ENCODE assay signal across 1 cellular context in the genomic region with DNA sequence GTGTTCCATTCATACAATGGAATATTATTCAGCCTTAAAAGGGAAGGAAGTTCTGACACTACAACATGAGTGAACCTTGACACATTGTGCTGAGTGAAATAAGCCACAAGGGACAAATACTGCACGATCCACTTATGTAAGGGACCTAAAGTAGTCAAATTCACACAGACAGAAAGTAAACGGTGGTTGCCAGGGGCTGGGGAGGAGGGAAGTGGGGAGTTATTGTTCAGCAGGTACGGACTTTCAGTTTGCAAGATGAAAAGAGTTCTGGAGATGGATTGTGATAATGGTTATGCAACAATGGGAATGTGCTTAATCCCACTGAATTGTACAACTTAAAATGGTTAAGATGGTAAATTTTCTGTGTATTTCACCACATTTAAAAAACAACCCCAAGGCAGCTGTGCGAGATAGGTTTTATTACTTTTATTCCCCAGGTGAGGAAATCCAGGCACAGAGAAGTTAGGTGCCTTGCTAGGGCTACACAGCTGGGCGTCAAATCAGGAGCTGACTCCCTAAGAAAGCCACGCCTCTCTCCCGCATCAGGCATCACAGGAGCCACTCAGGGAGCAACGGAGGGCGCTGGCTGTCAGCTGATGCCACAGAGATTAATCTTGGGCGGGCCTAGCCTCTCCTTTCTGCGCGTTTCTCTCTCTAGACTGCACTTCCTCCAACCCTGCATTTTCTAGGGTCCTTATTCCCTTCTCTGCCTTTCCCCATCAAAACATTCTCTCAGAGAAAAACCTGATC.
TF ChIP-seq lines count a peak whose summit lies in the region.

No MANE protein-coding gene starts in this region.

TF ChIP-seq in HepG2, 621 proteins besides CTCF, POLR2A, EP300 and RAD21 (continued from another document):
- TF ChIP-seq FOXP4 (CRISPR knock-in tag; IDR thresholded peaks at IDR 0.05) (peak; percentile 44; the same call in 1 of the 2 replicates), MEIS1 (CRISPR knock-in tag; IDR thresholded peaks at IDR 0.05; ENCODE audit: borderline replicate concordance) (0 out of 2 replicates have a peak, but pooled peaks have one; percentile 61), ZNF598 (CRISPR knock-in tag; IDR thresholded peaks at IDR 0.05; ENCODE audit: borderline replicate concordance) (no peak), ZNF761 (CRISPR knock-in tag; conservative IDR thresholded peaks at IDR 0.05) (no peak), ZNF558 (CRISPR knock-in tag; IDR thresholded peaks at IDR 0.05; ENCODE audit: borderline replicate concordance) (no peak), ZSCAN25 (CRISPR knock-in tag; IDR thresholded peaks at IDR 0.05) (0 out of 2 replicates have a peak, but pooled peaks have one; percentile 47), ZNF3 (CRISPR knock-in tag; IDR thresholded peaks at IDR 0.05) (no peak), SKIL (CRISPR knock-in tag; IDR thresholded peaks at IDR 0.05; ENCODE audit: borderline replicate concordance) (peak; percentile 56), ZNF124 (CRISPR knock-in tag; IDR thresholded peaks at IDR 0.05) (0 out of 2 replicates have a peak, but pooled peaks have one; percentile 21), RBM22 (optimal IDR thresholded peaks at IDR 0.05; ENCODE audit: low read length) (no peak), GATAD2A (CRISPR knock-in tag; IDR thresholded peaks at IDR 0.05) (peak; percentile 54; the same call in 1 of the 2 replicates), E2F2 (CRISPR knock-in tag; IDR thresholded peaks at IDR 0.05; ENCODE audit: borderline replicate concordance) (no peak), MEIS2 (CRISPR knock-in tag; IDR thresholded peaks at IDR 0.05) (no peak), SNAPC5 (CRISPR knock-in tag; IDR thresholded peaks at IDR 0.05; ENCODE audit: borderline replicate concordance) (no peak), TEAD3 (CRISPR knock-in tag; optimal IDR thresholded peaks at IDR 0.05; ENCODE audit: borderline replicate concordance) (peak; percentile 55), ZNF280D (CRISPR knock-in tag; IDR thresholded peaks at IDR 0.05) (no peak), SOX6 (IDR thresholded peaks at IDR 0.05) (no peak), SOX6 (CRISPR knock-in tag; IDR thresholded peaks at IDR 0.05) (peak; percentile 86), IKZF5 (CRISPR knock-in tag; IDR thresholded peaks at IDR 0.05) (0 out of 2 replicates have a peak, but pooled peaks have one; percentile 57), TFE3 (CRISPR knock-in tag; IDR thresholded peaks at IDR 0.05) (no peak)
- TF ChIP-seq, protein P1, sequence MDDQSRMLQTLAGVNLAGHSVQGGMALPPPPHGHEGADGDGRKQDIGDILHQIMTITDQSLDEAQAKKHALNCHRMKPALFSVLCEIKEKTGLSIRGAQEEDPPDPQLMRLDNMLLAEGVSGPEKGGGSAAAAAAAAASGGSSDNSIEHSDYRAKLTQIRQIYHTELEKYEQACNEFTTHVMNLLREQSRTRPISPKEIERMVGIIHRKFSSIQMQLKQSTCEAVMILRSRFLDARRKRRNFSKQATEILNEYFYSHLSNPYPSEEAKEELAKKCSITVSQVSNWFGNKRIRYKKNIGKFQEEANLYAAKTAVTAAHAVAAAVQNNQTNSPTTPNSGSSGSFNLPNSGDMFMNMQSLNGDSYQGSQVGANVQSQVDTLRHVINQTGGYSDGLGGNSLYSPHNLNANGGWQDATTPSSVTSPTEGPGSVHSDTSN (CRISPR knock-in tag; IDR thresholded peaks at IDR 0.05; ENCODE audit: borderline replicate concordance), result no peak
